In the genomic region with DNA sequence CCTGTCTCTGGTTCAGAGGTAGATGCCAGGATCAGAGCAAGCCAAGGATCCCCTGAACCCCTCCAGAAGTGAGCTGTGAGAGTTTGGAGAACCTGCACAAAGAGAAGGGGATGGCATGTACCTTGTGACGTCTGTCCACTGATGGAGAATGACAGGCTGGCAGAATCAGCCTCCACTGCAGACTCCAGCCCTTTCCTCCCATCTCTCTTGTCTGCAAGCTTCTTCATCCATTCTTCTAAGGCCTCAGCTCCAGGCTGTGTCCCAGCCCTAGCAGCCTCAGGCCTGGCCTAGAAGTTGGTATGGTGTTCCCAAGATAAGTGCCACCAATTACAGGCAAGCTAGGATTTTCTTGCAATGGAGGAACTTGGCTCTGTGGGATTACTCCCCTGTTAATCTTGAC, we compare ENCODE assay signal across 18 cellular contexts. TPM values are rescaled to one million over a fixed set of nuclear protein-coding genes. Genes with fewer than 3 reads are reported as not detected.
DNase-seq lines count a peak whose midpoint lies in the region; TF ChIP-seq lines count a peak whose summit lies in the region.
"Had no signal": no experiment of that assay in that cellular context is flagged by ENCODE, and none has a peak within 500 bp of the region (broad histone marks: within the 10 kb centered on the region; RNA-seq: fewer than 3 reads in every experiment).

No MANE protein-coding gene starts in this region.

- H3K4me1 Mint-ChIP-seq in HFFc6 (ENCODE audit: low read depth), result peaks cover 80% of the 10 kb centered on the region
- peaks cover 3% of the 10 kb centered on the region for H3K4me1 Mint-ChIP-seq in activated CD4-positive, alpha-beta memory T cell treated with anti-CD3 and anti-CD28 coated beads for 36 hours (ENCODE audit: low read depth)

- H3K4me1 ChIP-seq in ACC112 (ENCODE audit: control insufficient read depth, insufficient read depth, low read length, unreplicated experiment) (peaks cover 69% of the 10 kb centered on the region), esophagus muscularis mucosa (peaks cover 8 to 55% (median 19%) of the 10 kb centered on the region in 4 donors), osteoblast (ENCODE audit: insufficient read depth, low read length) (peaks cover 33% of the 10 kb centered on the region)

- no peak overlapping the region for H3K4me3 ChIP-seq in ACC112 (ENCODE audit: low read depth, low read length)
- H3K4me3 ChIP-seq in esophagus muscularis mucosa, result peak overlapping the region in 1 of 4 donors; percentile 27
- no peak overlapping the region for H3K4me3 ChIP-seq in osteoblast (ENCODE audit: insufficient read depth, low read length)
- no peak overlapping the region for H3K4me3 ChIP-seq in dorsolateral prefrontal cortex
- H3K4me3 ChIP-seq: BLaER1 treated with 17β-estradiol and CSF1 and Interleukin-3, amounts not matched to agents 10 nM and 100 nM; GM23338 had no signal

- POLR2A ChIA-PET in activated CD4-positive, alpha-beta memory T cell treated with anti-CD3 and anti-CD28 coated beads for 36 hours (lab: Charles Lee), result no interaction called here

- H3K9me3 Mint-ChIP-seq in HFFc6, result no peaks in the 10 kb centered on the region
- no peaks in the 10 kb centered on the region for H3K9me3 Mint-ChIP-seq in activated CD4-positive, alpha-beta memory T cell treated with anti-CD3 and anti-CD28 coated beads for 36 hours
- H3K9me3 Mint-ChIP-seq: GM23338 had no signal

- intact Hi-C loops in esophagus muscularis mucosa (cut with DNase I), result no loop called here
- intact Hi-C loops in dorsolateral prefrontal cortex (cut with DNase I), result loop anchor here in 1 of 2 donors (5.0 kb wide), 1 partner anchor 351 kb away; no protein-coding TSS in a partner anchor
- intact Hi-C loops in activated CD4-positive, alpha-beta memory T cell treated with anti-CD3 and anti-CD28 coated beads for 36 hours (cut with micrococcal nuclease), result no loop called here

- H3K36me3 Mint-ChIP-seq in HFFc6 (ENCODE audit: low read depth), result no peaks in the 10 kb centered on the region
- H3K36me3 Mint-ChIP-seq in activated CD4-positive, alpha-beta memory T cell treated with anti-CD3 and anti-CD28 coated beads for 36 hours, result no peaks in the 10 kb centered on the region
- H3K36me3 Mint-ChIP-seq: CD4-positive, alpha-beta memory T cell had no signal

- H3K27ac Mint-ChIP-seq in HFFc6, result peak overlapping the region; percentile 62; the same call in 1 of the 2 replicates
- H3K27ac Mint-ChIP-seq in activated CD4-positive, alpha-beta memory T cell treated with anti-CD3 and anti-CD28 coated beads for 36 hours, result no peak overlapping the region
- H3K27ac Mint-ChIP-seq: CD4-positive, alpha-beta memory T cell; GM23338 had no signal

- DNase-seq in HFFc6, result no peak
- DNase-seq in esophagus muscularis mucosa (ENCODE audit: extremely low spot score), result no peak
- DNase-seq in osteoblast (ENCODE audit: insufficient read length, low spot score, missing footprints), result no peak
- no peak for DNase-seq in cerebellar cortex (ENCODE audit: low spot score)
- DNase-seq in dorsolateral prefrontal cortex, result no peak
- no peak for DNase-seq in NCI-H1105 (lab: John Stamatoyannopoulos, UW)
- DNase-seq in activated CD4-positive, alpha-beta memory T cell treated with anti-CD3 and anti-CD28 coated beads for 36 hours, result no peak
- DNase-seq: CD4-positive, alpha-beta memory T cell; DND-41; Karpas-422; MV-4-11; NCI-H2081 treated with DMSO at 0.1 percent for 48 hours; NCI-H526; SHP77 treated with DMSO at 0.1 percent for 48 hours had no signal

- H3K79me2 ChIP-seq in ACC112 (ENCODE audit: control insufficient read depth, insufficient read depth, low read length, unreplicated experiment) (no peaks in the 10 kb centered on the region), osteoblast (ENCODE audit: insufficient read depth, low read length) (no peaks in the 10 kb centered on the region)

- H3K27ac ChIP-seq in ACC112 (ENCODE audit: low read depth, low read length) (peak overlapping the region; percentile 50; the same call in 1 of the 2 replicates), esophagus muscularis mucosa (replicated peaks in 1 of 4) (peak overlapping the region; percentile 7 to 59 (median 42)), osteoblast (ENCODE audit: low read depth, low read length) (peak overlapping the region; percentile 7), dorsolateral prefrontal cortex (peak overlapping the region in 20 of 59 donors; percentile 9 to 83 (median 40))
- H3K27ac ChIP-seq: BLaER1 treated with 17β-estradiol and CSF1 and Interleukin-3, amounts not matched to agents 10 nM and 100 nM had no signal

- peaks cover 1% of the 10 kb centered on the region; the same call in 1 of the 2 replicates for H3K27me3 Mint-ChIP-seq in HFFc6 (ENCODE audit: insufficient read depth)
- H3K27me3 Mint-ChIP-seq in activated CD4-positive, alpha-beta memory T cell treated with anti-CD3 and anti-CD28 coated beads for 36 hours, result no peaks in the 10 kb centered on the region

- H3K9me3 ChIP-seq in esophagus muscularis mucosa (no peaks in the 10 kb centered on the region), osteoblast (ENCODE audit: low read depth, low read length) (no peaks in the 10 kb centered on the region)

- H3K36me3 ChIP-seq in ACC112 (ENCODE audit: insufficient read depth, low read length) (no peaks in the 10 kb centered on the region), esophagus muscularis mucosa (peaks cover 0 to 51% (median 4%) of the 10 kb centered on the region in 4 donors), osteoblast (ENCODE audit: insufficient read depth, low read length) (no peaks in the 10 kb centered on the region)
- H3K36me3 ChIP-seq: BLaER1 treated with 17β-estradiol and CSF1 and Interleukin-3, amounts not matched to agents 10 nM and 100 nM had no signal

- TF ChIP-seq EP300 in esophagus muscularis mucosa (IDR thresholded peaks at IDR 0.05), result no peak

- no peak overlapping the region for H3K4me2 ChIP-seq in osteoblast (ENCODE audit: insufficient read depth, low read length)
- H3K4me2 ChIP-seq: BLaER1 treated with 17β-estradiol and CSF1 and Interleukin-3, amounts not matched to agents 10 nM and 100 nM; GM23338 had no signal

- no CpG with 5 or more reads among the region's 1 CpG for WGBS in esophagus muscularis mucosa

- TF ChIP-seq POLR2A in esophagus muscularis mucosa (IDR thresholded peaks at IDR 0.05; ENCODE audit: low read depth), result no peak

- CTCF ChIA-PET in activated CD4-positive, alpha-beta memory T cell treated with anti-CD3 and anti-CD28 coated beads for 36 hours (lab: Charles Lee), result interaction anchor here (1.4 to 9.9 kb wide), 2 partner anchors 9 to 134 kb away, joined by 3 to 108 read pairs; no protein-coding TSS in a partner anchor

- no peak for TF ChIP-seq CTCF in HFFc6 (IDR thresholded peaks at IDR 0.05)
- TF ChIP-seq CTCF in esophagus muscularis mucosa (IDR thresholded peaks at IDR 0.05), result no peak
- no peak for TF ChIP-seq CTCF in osteoblast (IDR thresholded peaks at IDR 0.05; ENCODE audit: extremely low read depth, low read depth, low read length)
- no peak for TF ChIP-seq CTCF in dorsolateral prefrontal cortex (IDR thresholded peaks at IDR 0.05 in 54 of 56, conservative IDR thresholded peaks at IDR 0.05 in 2 of 56; ENCODE audit: low read depth in 1 of 56, partially characterized antibody in 56 of 56)

- H3K4me3 Mint-ChIP-seq in HFFc6, result no peak overlapping the region
- no peak overlapping the region for H3K4me3 Mint-ChIP-seq in activated CD4-positive, alpha-beta memory T cell treated with anti-CD3 and anti-CD28 coated beads for 36 hours
- H3K4me3 Mint-ChIP-seq: CD4-positive, alpha-beta memory T cell; GM23338 had no signal

- H2AFZ ChIP-seq in ACC112 (ENCODE audit: low read length, unreplicated experiment) (no peak overlapping the region), osteoblast (ENCODE audit: low read length) (no peak overlapping the region)
- H2AFZ ChIP-seq: GM23338 had no signal

- H3K27me3 ChIP-seq in ACC112 (ENCODE audit: insufficient read depth, low read length) (no peaks in the 10 kb centered on the region), esophagus muscularis mucosa (no peaks in the 10 kb centered on the region), osteoblast (ENCODE audit: insufficient read depth, low read length) (no peaks in the 10 kb centered on the region), dorsolateral prefrontal cortex (no peaks in the 10 kb centered on the region)
- H3K27me3 ChIP-seq: BLaER1 treated with 17β-estradiol and CSF1 and Interleukin-3, amounts not matched to agents 10 nM and 100 nM had no signal

- no peaks in the 10 kb centered on the region for H4K20me1 ChIP-seq in osteoblast (ENCODE audit: insufficient read depth, low read length)
- H4K20me1 ChIP-seq: BLaER1 treated with 17β-estradiol and CSF1 and Interleukin-3, amounts not matched to agents 10 nM and 100 nM had no signal

RNA-seq across cellular contexts. Expression of a gene that starts 8.6 kb away (rescaled TPM):
- 1 to 10 TPM; 5.5 to 7.2 (median 6.4) TPM for total RNA-seq in HFFc6 (2021; fragmentation: NEBNext Ultra II Directional; extraction: Animal tissue kit (Norgen Biotek cat#: 25700))
- total RNA-seq in esophagus muscularis mucosa (100 to 1,000 TPM in 3 of 4 donors, 10 to 100 TPM in 1; 76.0 to 320 (median 135) TPM), osteoblast (6.5 and 7.1 TPM in 2 replicates), dorsolateral prefrontal cortex (100 to 1,000 TPM in 15 of 120 experiments, 10 to 100 TPM in 105; 16.5 to 176 (median 55.2) TPM)
- not detected for total RNA-seq in activated CD4-positive, alpha-beta memory T cell treated with anti-CD3 and anti-CD28 coated beads for 36 hours
- total RNA-seq: CD4-positive, alpha-beta memory T cell; PC-3 had no signal
